Comparison of ENCODE assay signal across 15 cellular contexts in genomic region chr13:97011446-97012131, GRCh38. TPM values are rescaled to one million over a fixed set of nuclear protein-coding genes. Genes with fewer than 3 reads are reported as not detected.
A peak's percentile ranks its signal among the peaks of the same experiment; 100 is the strongest.
DNase-seq lines count a peak whose midpoint lies in the region; ATAC-seq, FAIRE-seq and TF ChIP-seq lines count a peak whose summit lies in the region.
"Had no signal": no experiment of that assay in that cellular context is flagged by ENCODE, and none has a peak within 500 bp of the region (broad histone marks: within the 10 kb centered on the region; RNA-seq: fewer than 3 reads in every experiment).

No MANE protein-coding gene starts in this region.

- H4K91ac ChIP-seq in mesenchymal stem cell (ENCODE audit: low read length) = peak overlapping the region; percentile 23

- no peak overlapping the region for H2BK15ac ChIP-seq in mesenchymal stem cell (ENCODE audit: low read depth, poor library complexity, severe bottlenecking)

- CTCF ChIA-PET in A549 (lab: Yijun Ruan, JAX) = interaction anchor here (0.6 kb wide), 1 partner anchor 301 kb away, joined by 3 read pairs; no protein-coding TSS in a partner anchor

- POLR2A ChIA-PET in A549 (lab: Yijun Ruan, JAX) = no interaction called here

- no peak overlapping the region for H2BK12ac ChIP-seq in mesenchymal stem cell (ENCODE audit: low read length in 2 of 2)

- H4K8ac ChIP-seq in mesenchymal stem cell (ENCODE audit: low read length) = no peak overlapping the region

- H3K23ac ChIP-seq in mesenchymal stem cell (ENCODE audit: low read length in 2 of 2) = no peak overlapping the region

- no peak overlapping the region for H3K4me3 ChIP-seq in A549
- H3K4me3 ChIP-seq in mesenchymal stem cell (ENCODE audit: insufficient read depth in 1 of 2, low read depth in 1 of 2, low read length in 2 of 2) = no peak overlapping the region
- H3K4me3 ChIP-seq: BLaER1 treated with 17β-estradiol and CSF1 and Interleukin-3, amounts not matched to agents 10 nM and 100 nM had no signal

- H3K36me3 ChIP-seq in mesenchymal stem cell (ENCODE audit: control insufficient read depth in 1 of 2, insufficient read depth in 2 of 2, low read depth in 1 of 2, low read length in 2 of 2) = no peaks in the 10 kb centered on the region
- H3K36me3 ChIP-seq: BLaER1 treated with 17β-estradiol and CSF1 and Interleukin-3, amounts not matched to agents 10 nM and 100 nM had no signal

- no peak overlapping the region for H3K4me2 ChIP-seq in A549
- H3K4me2 ChIP-seq in mesenchymal stem cell (ENCODE audit: low read length, poor library complexity, severe bottlenecking) = no peak overlapping the region
- H3K4me2 ChIP-seq: BLaER1 treated with 17β-estradiol and CSF1 and Interleukin-3, amounts not matched to agents 10 nM and 100 nM had no signal

- H3K4me1 ChIP-seq in A549 (no peaks in the 10 kb centered on the region), mesenchymal stem cell (ENCODE audit: control insufficient read depth, insufficient read depth, low read depth, low read length) (no peaks in the 10 kb centered on the region)

- H3K4ac ChIP-seq in mesenchymal stem cell (ENCODE audit: low read depth in 1 of 2, low read length in 2 of 2) = no peak overlapping the region

- no peak for TF ChIP-seq POLR2A in A549 (IDR thresholded peaks at IDR 0.05; ENCODE audit: low read length)

- DNase-seq in A549 (ENCODE audit: low read depth in 1 of 2, low spot score in 1 of 2) (no peak), Ammon's horn (ENCODE audit: low spot score) (peak; percentile 17), NCI-H146 (lab: John Stamatoyannopoulos, UW) (peak; percentile 39), mesenchymal stem cell (no peak), RPMI8226 (no peak), AML-193 (lab: John Stamatoyannopoulos, UW) (no peak)
- DNase-seq: Calu3; CD4-positive, CD25-positive, alpha-beta regulatory T cell; DMS 273 treated with DMSO at 0.1 percent for 48 hours; HCEC 1CT had no signal

- 49% methylated on average over 5 of the region's 5 CpGs for WGBS in A549 (ENCODE audit: missing lambda C conversion rate)
- 91% methylated on average over 5 of the region's 5 CpGs for WGBS in mesenchymal stem cell

- no peak overlapping the region for H3K14ac ChIP-seq in mesenchymal stem cell (ENCODE audit: low read length in 2 of 2)

- H3K9ac ChIP-seq in mesenchymal stem cell (ENCODE audit: low read length) = no peak overlapping the region
- H3K9ac ChIP-seq: BLaER1 treated with 17β-estradiol and CSF1 and Interleukin-3, amounts not matched to agents 10 nM and 100 nM had no signal

- H3K27me3 ChIP-seq in mesenchymal stem cell (ENCODE audit: control insufficient read depth in 1 of 2, insufficient read depth in 1 of 2, low read length in 2 of 2) = peaks cover 0 to 2% of the 10 kb centered on the region in 2 experiments

- H3K27ac ChIP-seq in A549 (no peak overlapping the region), mesenchymal stem cell (ENCODE audit: low read length, poor library complexity, severe bottlenecking) (no peak overlapping the region)
- H3K27ac ChIP-seq: BLaER1 treated with 17β-estradiol and CSF1 and Interleukin-3, amounts not matched to agents 10 nM and 100 nM had no signal

- H3K9me3 ChIP-seq in A549 = no peaks in the 10 kb centered on the region
- no peaks in the 10 kb centered on the region for H3K9me3 ChIP-seq in mesenchymal stem cell (ENCODE audit: control insufficient read depth, low read length)

- H2BK5ac ChIP-seq in mesenchymal stem cell (ENCODE audit: low read depth, low read length, poor library complexity, severe bottlenecking) = no peak overlapping the region

- no peak overlapping the region for H2AK5ac ChIP-seq in mesenchymal stem cell (ENCODE audit: low read length, severe bottlenecking)

- no peak for TF ChIP-seq RAD21 in A549 (conservative IDR thresholded peaks at IDR 0.05 in 1 of 2, IDR thresholded peaks at IDR 0.05 in 1 of 2)

- H3K18ac ChIP-seq in mesenchymal stem cell (ENCODE audit: low read depth in 1 of 2, low read length in 2 of 2) = no peak overlapping the region

- no peak for TF ChIP-seq CTCF in A549 (IDR thresholded peaks at IDR 0.05)

- TF ChIP-seq EP300 in A549 (IDR thresholded peaks at IDR 0.05) = no peak

- no peak overlapping the region for H2AFZ ChIP-seq in mesenchymal stem cell (ENCODE audit: low read depth, low read length)

- ATAC-seq in A549 = no peak
- no peak for ATAC-seq in HG02973 (IDR thresholded peaks at IDR 0.05; ENCODE audit: unreplicated experiment)
- ATAC-seq: HepG2 had no signal

- no peak overlapping the region for H2BK120ac ChIP-seq in mesenchymal stem cell (ENCODE audit: low read depth, low read length)

- no peaks in the 10 kb centered on the region for H3K79me1 ChIP-seq in mesenchymal stem cell (replicated peaks; ENCODE audit: low read length, poor library complexity, severe bottlenecking)

- no peak for FAIRE-seq in A549 (lab: Jason Lieb, UNC)
- FAIRE-seq: H1, HepG2, HTR-8/SVneo had no signal

TF ChIP-seq in A549, 52 proteins besides CTCF, POLR2A, EP300 and RAD21:
- TF ChIP-seq E2F6 (IDR thresholded peaks at IDR 0.05; ENCODE audit: borderline replicate concordance, low read depth) (no peak), TP53 (CRISPR knock-in tag; IDR thresholded peaks at IDR 0.05) (no peak), HOXB13 (CRISPR knock-in tag; IDR thresholded peaks at IDR 0.05; ENCODE audit: low read depth) (no peak), HOXB5 (CRISPR knock-in tag; IDR thresholded peaks at IDR 0.05) (no peak), CHD4 (IDR thresholded peaks at IDR 0.05; ENCODE audit: borderline replicate concordance) (no peak), RFX5 (IDR thresholded peaks at IDR 0.05) (peak; percentile 35; the same call in 1 of the 2 replicates)

RNA-seq across cellular contexts. Expression of gene OXGR1, which starts 17.3 kb away (rescaled TPM):
- not detected in 2 replicates for polyA plus RNA-seq in A549 (2011; rRNA removed)
- not detected in 2 replicates for polyA plus RNA-seq in A549 (2012; cell fraction: cytosol; rRNA removed)
- not detected in 2 replicates for polyA plus RNA-seq in A549 (2012; cell fraction: nucleus; rRNA removed)
- not detected in 3 replicates for polyA plus RNA-seq in A549 (2017; fragmentation: RNase III; extraction: RNeasy Plus Mini Kit Qiagen cat#74134 plus additional on column Dnase treatment)
- polyA minus RNA-seq in A549 (2011; rRNA and poly(A)+ RNA removed) = not detected in 2 replicates
- polyA plus RNA-seq in mesenchymal stem cell (2013, experiment 1 of 2) = not detected
- polyA plus RNA-seq in mesenchymal stem cell (2013, experiment 2 of 2) = not detected
- polyA plus RNA-seq: CD4-positive, CD25-positive, alpha-beta regulatory T cell; HepG2 had no signal

Comparison
In these comparisons a context has a peak if more than half of its experiments do, and no peak if none do; other contexts are left out.
1. DNase-seq: peak in Ammon's horn (single experiment) and NCI-H146 (single experiment); none in A549 (0 of 2), mesenchymal stem cell (single experiment), RPMI8226 (single experiment) and AML-193 (0 of 2).